1 cellular context compared by ENCODE assay signal in the genomic region with DNA sequence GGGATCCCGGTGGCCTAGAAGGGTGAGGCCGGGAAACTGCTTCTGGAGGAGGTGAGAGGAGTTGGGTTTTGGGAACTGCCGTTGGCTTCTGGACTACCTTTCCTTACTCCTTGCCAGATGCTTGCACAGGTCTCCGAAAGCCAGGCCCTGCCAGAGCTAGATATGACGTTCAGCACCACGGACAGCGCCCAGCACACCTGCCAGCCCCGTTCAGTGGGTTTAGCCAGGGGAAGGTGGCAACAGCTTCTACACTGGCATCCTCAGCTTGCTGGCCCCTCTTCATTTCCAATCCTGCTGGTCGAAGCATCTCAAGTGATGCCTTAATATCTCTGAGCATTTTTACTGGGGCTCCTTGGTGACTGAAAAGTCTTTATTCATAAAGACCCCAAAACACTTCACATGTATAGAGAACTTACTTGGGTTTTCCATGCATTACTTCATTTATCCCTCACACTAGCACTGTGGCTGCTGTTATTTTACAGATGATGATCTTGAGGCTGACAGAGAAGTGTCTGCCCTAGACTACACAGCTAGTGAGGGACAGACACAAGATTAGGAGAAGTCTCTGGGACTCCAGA.
TF ChIP-seq lines count a peak whose summit lies in the region.

No MANE protein-coding gene starts in this region.

TF ChIP-seq in A549, 52 proteins besides CTCF, POLR2A, EP300 and RAD21 (continued from another document):
- TF ChIP-seq, protein P1, sequence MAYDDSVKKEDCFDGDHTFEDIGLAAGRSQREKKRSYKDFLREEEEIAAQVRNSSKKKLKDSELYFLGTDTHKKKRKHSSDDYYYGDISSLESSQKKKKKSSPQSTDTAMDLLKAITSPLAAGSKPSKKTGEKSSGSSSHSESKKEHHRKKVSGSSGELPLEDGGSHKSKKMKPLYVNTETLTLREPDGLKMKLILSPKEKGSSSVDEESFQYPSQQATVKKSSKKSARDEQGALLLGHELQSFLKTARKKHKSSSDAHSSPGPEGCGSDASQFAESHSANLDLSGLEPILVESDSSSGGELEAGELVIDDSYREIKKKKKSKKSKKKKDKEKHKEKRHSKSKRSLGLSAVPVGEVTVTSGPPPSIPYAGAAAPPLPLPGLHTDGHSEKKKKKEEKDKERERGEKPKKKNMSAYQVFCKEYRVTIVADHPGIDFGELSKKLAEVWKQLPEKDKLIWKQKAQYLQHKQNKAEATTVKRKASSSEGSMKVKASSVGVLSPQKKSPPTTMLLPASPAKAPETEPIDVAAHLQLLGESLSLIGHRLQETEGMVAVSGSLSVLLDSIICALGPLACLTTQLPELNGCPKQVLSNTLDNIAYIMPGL (CRISPR knock-in tag; IDR thresholded peaks at IDR 0.05; ENCODE audit: borderline replicate concordance) = no peak
- no peak for TF ChIP-seq BHLHE40 (IDR thresholded peaks at IDR 0.05; ENCODE audit: low read depth, low read length)
